Comparison of ENCODE assay signal across 20 cellular contexts in genomic region chr12:112879191-112879705, GRCh38. TPM values are rescaled to one million over a fixed set of nuclear protein-coding genes. Genes with fewer than 3 reads are reported as not detected.
DNase-seq lines count a peak whose midpoint lies in the region; ATAC-seq and TF ChIP-seq lines count a peak whose summit lies in the region.
"Had no signal": no experiment of that assay in that cellular context is flagged by ENCODE, and none has a peak within 500 bp of the region (broad histone marks: within the 10 kb centered on the region; RNA-seq: fewer than 3 reads in every experiment).

No MANE protein-coding gene starts in this region.

- CTCF ChIA-PET in HEK293 (lab: Yijun Ruan, JAX): no interaction called here

- H3K9me3 ChIP-seq in HEK293 (ENCODE audit: control insufficient read depth, insufficient read depth, low read depth, low read length): no peaks in the 10 kb centered on the region
- H3K9me3 ChIP-seq: BLaER1, Caco-2 had no signal

- peaks cover 2% of the 10 kb centered on the region for H3K27me3 Mint-ChIP-seq in glutamatergic neuron (ENCODE audit: unreplicated experiment)

- H3K36me3 ChIP-seq in HEK293 (ENCODE audit: control insufficient read depth in 2 of 2, insufficient read depth in 1 of 2, low read length in 2 of 2): no peaks in the 10 kb centered on the region
- H3K36me3 ChIP-seq: BLaER1 had no signal

- TF ChIP-seq CTCF in HEK293 (tag by site-specific recombination; IDR thresholded peaks at IDR 0.05): no peak
- no peak for TF ChIP-seq CTCF in coronary artery (IDR thresholded peaks at IDR 0.05)
- no peak for TF ChIP-seq CTCF in glutamatergic neuron (IDR thresholded peaks at IDR 0.05; ENCODE audit: partially characterized antibody, unreplicated experiment)

- DNase-seq in coronary artery (ENCODE audit: low spot score) (peak; percentile 53), glutamatergic neuron (peak; percentile 39), H4 (ENCODE audit: low spot score) (no peak)
- DNase-seq: Caco-2; CD4-positive, CD25-positive, alpha-beta regulatory T cell; CD8-positive, alpha-beta T cell; DMS 273 treated with DMSO at 0.1 percent for 48 hours; DMS79; EL; GF-D8; H7; HCEC 1CT had no signal

- no peak for ATAC-seq in HG03045 (IDR thresholded peaks at IDR 0.05; ENCODE audit: unreplicated experiment)
- no peak for ATAC-seq in GM19452 (IDR thresholded peaks at IDR 0.05; ENCODE audit: unreplicated experiment)
- no peak for ATAC-seq in GM18505 (IDR thresholded peaks at IDR 0.05; ENCODE audit: unreplicated experiment)
- ATAC-seq: CD8-positive, alpha-beta T cell; GM23338 had no signal

- H3K4me3 Mint-ChIP-seq in glutamatergic neuron (ENCODE audit: unreplicated experiment): no peak overlapping the region
- H3K4me3 Mint-ChIP-seq: CD4-positive, CD25-positive, alpha-beta regulatory T cell; CD8-positive, alpha-beta T cell; GM23338 had no signal

- H3K4me3 ChIP-seq in HEK293 (ENCODE audit: low read depth, low read length) (no peak overlapping the region), coronary artery (no peak overlapping the region)
- H3K4me3 ChIP-seq: BLaER1, GM23338 had no signal

- no peaks in the 10 kb centered on the region for H3K36me3 Mint-ChIP-seq in glutamatergic neuron (ENCODE audit: unreplicated experiment)
- H3K36me3 Mint-ChIP-seq: CD4-positive, CD25-positive, alpha-beta regulatory T cell; CD8-positive, alpha-beta T cell had no signal

- peaks cover 4% of the 10 kb centered on the region for H3K9me3 Mint-ChIP-seq in glutamatergic neuron (ENCODE audit: unreplicated experiment)
- H3K9me3 Mint-ChIP-seq: CD4-positive, CD25-positive, alpha-beta regulatory T cell; CD8-positive, alpha-beta T cell; GM23338 had no signal

- peaks cover 4% of the 10 kb centered on the region for H3K4me1 Mint-ChIP-seq in glutamatergic neuron (ENCODE audit: low read depth, unreplicated experiment)
- H3K4me1 Mint-ChIP-seq: CD4-positive, CD25-positive, alpha-beta regulatory T cell had no signal

- POLR2A ChIA-PET in HEK293 (lab: Yijun Ruan, JAX): no interaction called here

- H3K27ac ChIP-seq in HEK293 (ENCODE audit: extremely low read depth, low read depth, low read length): no peak overlapping the region
- no peak overlapping the region for H3K27ac ChIP-seq in coronary artery
- H3K27ac ChIP-seq: BLaER1, C4-2B had no signal

- H3K27ac Mint-ChIP-seq in glutamatergic neuron (ENCODE audit: unreplicated experiment): peak overlapping the region; percentile 20
- H3K27ac Mint-ChIP-seq: CD4-positive, CD25-positive, alpha-beta regulatory T cell; CD8-positive, alpha-beta T cell; GM23338 had no signal

- no peak for TF ChIP-seq POLR2A in GM18505 (IDR thresholded peaks at IDR 0.05; ENCODE audit: borderline replicate concordance, extremely low read depth, insufficient read depth, insufficient read length)

- no peaks in the 10 kb centered on the region for H3K4me1 ChIP-seq in HEK293 (ENCODE audit: control insufficient read depth, insufficient read depth, low read length)
- H3K4me1 ChIP-seq: Caco-2 had no signal

TF ChIP-seq in HEK293, 187 proteins besides CTCF, POLR2A, EP300 and RAD21:
- TF ChIP-seq ZBTB17 (tag by site-specific recombination; IDR thresholded peaks at IDR 0.05) (no peak), ZIC2 (tag by site-specific recombination; IDR thresholded peaks at IDR 0.05) (peak; percentile 38), ZNF600 (tag by site-specific recombination; IDR thresholded peaks at IDR 0.05) (no peak), ZNF16 (tag by site-specific recombination; IDR thresholded peaks at IDR 0.05; ENCODE audit: low read depth) (no peak), ZNF23 (tag by site-specific recombination; IDR thresholded peaks at IDR 0.05; ENCODE audit: borderline replicate concordance) (no peak), ZNF510 (tag by site-specific recombination; IDR thresholded peaks at IDR 0.05; ENCODE audit: insufficient replicate concordance) (no peak), KLF9 (tag by site-specific recombination; IDR thresholded peaks at IDR 0.05; ENCODE audit: low read depth) (no peak)
TF ChIP-seq in HEK293: peak in this region for 1.

RNA-seq across cellular contexts. Expression of gene OAS1, which starts 27.5 kb away (rescaled TPM):
- total RNA-seq in glutamatergic neuron (ENCODE audit: unreplicated experiment): not detected
- 48.0 and 70.8 TPM in 2 replicates for total RNA-seq in H4 (2014; rRNA removed; shearing (Covaris generic))
- total RNA-seq: G401, GM23338 had no signal

RNA-seq across cellular contexts. Expression of gene OAS3, which starts 59.0 kb away (rescaled TPM):
- not detected for total RNA-seq in glutamatergic neuron (ENCODE audit: unreplicated experiment)
- 39.1 and 46.8 TPM in 2 replicates for total RNA-seq in H4 (2014; rRNA removed; shearing (Covaris generic))

Comparison
In these comparisons a context has a peak if more than half of its experiments do, and no peak if none do; other contexts are left out.
1. RNA of gene OAS1, which starts 27.5 kb away (total RNA-seq): 48.0 to 70.8 TPM in H4; not detected in glutamatergic neuron (single experiment); every median in the first group is over 10 times any median in the second.
2. RNA of gene OAS3, which starts 59.0 kb away (total RNA-seq): 39.1 to 46.8 TPM in H4; not detected in glutamatergic neuron (single experiment); every median in the first group is over 10 times any median in the second.